In the genomic region with DNA sequence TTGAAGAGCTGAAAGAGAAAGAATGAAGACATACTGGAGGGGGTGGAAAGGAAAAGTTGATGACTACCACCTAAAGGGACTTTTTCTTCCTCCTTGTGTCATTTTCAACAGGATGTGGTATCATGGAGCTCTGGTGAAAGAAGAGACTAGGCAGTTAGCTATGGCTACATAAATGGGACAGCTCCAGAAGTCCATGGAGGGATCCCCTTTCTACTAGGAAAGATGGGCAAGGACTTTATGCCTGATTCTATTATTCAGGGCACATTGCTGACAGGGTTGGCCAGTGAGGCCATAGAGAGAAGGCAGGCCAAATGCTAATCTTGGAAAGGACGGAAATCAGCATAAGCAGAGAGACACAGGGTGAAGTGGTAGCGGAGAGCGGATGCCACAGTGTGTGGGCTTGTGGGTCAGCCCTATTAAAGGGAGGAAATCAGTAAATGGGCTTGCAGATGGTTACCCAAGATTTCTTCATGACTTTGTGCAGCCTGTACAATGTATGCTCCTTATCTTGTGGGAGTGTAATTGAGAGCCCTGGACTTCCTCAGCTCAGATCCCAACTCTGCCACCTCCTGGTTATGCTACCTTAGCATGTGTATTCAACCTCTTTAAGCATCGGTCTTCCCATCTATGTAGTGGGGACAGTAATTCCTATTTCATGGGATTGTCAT, we compare ENCODE assay signal across 8 cellular contexts.
DNase-seq lines count a peak whose midpoint lies in the region; ATAC-seq and TF ChIP-seq lines count a peak whose summit lies in the region.

No MANE protein-coding gene starts in this region.

- 66% methylated on average over 4 of the region's 4 CpGs for WGBS in smooth muscle cell (ENCODE audit: low lambda C conversion rate)

- no peaks in the 10 kb centered on the region for H3K36me3 ChIP-seq in smooth muscle cell (ENCODE audit: low read depth)

- H3K9me3 ChIP-seq in smooth muscle cell (replicated peaks; ENCODE audit: low read depth), result no peaks in the 10 kb centered on the region

- peak overlapping the region; percentile 39 for H3K27ac ChIP-seq in smooth muscle cell (ENCODE audit: low read depth)

- H3K36me3 Mint-ChIP-seq in activated T-helper 2 cell treated with anti-CD3 and anti-CD28 coated beads, Interferon-gamma antibody, Interleukin-2, Interleukin-4, amounts not matched to agents 10 μg/mL and 5 μg/mL and 100 μg/mL, durations not matched to agents 14 hours and 24 hours and 36 hours (ENCODE audit: low read depth), result no peaks in the 10 kb centered on the region

- H4K20me1 ChIP-seq in smooth muscle cell (ENCODE audit: low read depth), result no peaks in the 10 kb centered on the region

- no peak for TF ChIP-seq CTCF in smooth muscle cell (IDR thresholded peaks at IDR 0.05; ENCODE audit: borderline replicate concordance, insufficient read depth, poor library complexity, severe bottlenecking)

- H2AFZ ChIP-seq in smooth muscle cell (ENCODE audit: low read depth), result peak overlapping the region; percentile 52

- H3K4me1 Mint-ChIP-seq in activated T-helper 2 cell treated with anti-CD3 and anti-CD28 coated beads, Interferon-gamma antibody, Interleukin-2, Interleukin-4, amounts not matched to agents 10 μg/mL and 5 μg/mL and 100 μg/mL, durations not matched to agents 14 hours and 24 hours and 36 hours (ENCODE audit: low read depth), result peaks cover 29% of the 10 kb centered on the region

- no peak overlapping the region for H3K9ac ChIP-seq in smooth muscle cell (ENCODE audit: low read depth)

- H3K9me3 Mint-ChIP-seq in activated T-helper 2 cell treated with anti-CD3 and anti-CD28 coated beads, Interferon-gamma antibody, Interleukin-2, Interleukin-4, amounts not matched to agents 10 μg/mL and 5 μg/mL and 100 μg/mL, durations not matched to agents 14 hours and 24 hours and 36 hours, result peaks cover 3% of the 10 kb centered on the region

- H3K4me2 ChIP-seq in smooth muscle cell, result peak overlapping the region; percentile 2

- H3K27me3 ChIP-seq in smooth muscle cell (ENCODE audit: low read depth), result no peaks in the 10 kb centered on the region

- no peaks in the 10 kb centered on the region for H3K4me1 ChIP-seq in smooth muscle cell (ENCODE audit: low read depth)

- no peaks in the 10 kb centered on the region for H3F3A ChIP-seq in smooth muscle cell (ENCODE audit: low read depth)

- H3K79me2 ChIP-seq in smooth muscle cell (ENCODE audit: low read depth), result no peaks in the 10 kb centered on the region

- ATAC-seq in GM18868 (IDR thresholded peaks at IDR 0.05; ENCODE audit: unreplicated experiment) (peak; percentile 30), HG03354 (IDR thresholded peaks at IDR 0.05; ENCODE audit: poor library complexity, severe bottlenecking, unreplicated experiment) (peak; percentile 38)

- H3K4me3 ChIP-seq in smooth muscle cell, result no peak overlapping the region

- H3K27ac Mint-ChIP-seq in activated T-helper 2 cell treated with anti-CD3 and anti-CD28 coated beads, Interferon-gamma antibody, Interleukin-2, Interleukin-4, amounts not matched to agents 10 μg/mL and 5 μg/mL and 100 μg/mL, durations not matched to agents 14 hours and 24 hours and 36 hours, result peak overlapping the region; percentile 91

- intact Hi-C loops in activated T-helper 2 cell treated with anti-CD3 and anti-CD28 coated beads, Interferon-gamma antibody, Interleukin-2, Interleukin-4, amounts not matched to agents 10 μg/mL and 5 μg/mL and 100 μg/mL, durations not matched to agents 14 hours and 24 hours and 36 hours (cut with micrococcal nuclease), result loop anchor here (1.0 to 5.0 kb wide), 7 partner anchors 37 to 316 kb away; no protein-coding TSS in a partner anchor

- peaks cover 2% of the 10 kb centered on the region for H3K27me3 Mint-ChIP-seq in activated T-helper 2 cell treated with anti-CD3 and anti-CD28 coated beads, Interferon-gamma antibody, Interleukin-2, Interleukin-4, amounts not matched to agents 10 μg/mL and 5 μg/mL and 100 μg/mL, durations not matched to agents 14 hours and 24 hours and 36 hours (ENCODE audit: low read depth)

- in situ Hi-C loops in ACHN (cut with HindIII; ENCODE audit: low pct_ligation_motif_present, low pct_unique_long_range_greater_than_20kb, low sequenced_read_pairs), result no loop called here

- H3K4me3 Mint-ChIP-seq in activated T-helper 2 cell treated with anti-CD3 and anti-CD28 coated beads, Interferon-gamma antibody, Interleukin-2, Interleukin-4, amounts not matched to agents 10 μg/mL and 5 μg/mL and 100 μg/mL, durations not matched to agents 14 hours and 24 hours and 36 hours (ENCODE audit: low read depth), result peak overlapping the region; percentile 67

- DNase-seq in ACHN, result peak; percentile 6
- DNase-seq in activated T-helper 2 cell treated with anti-CD3 and anti-CD28 coated beads, Interferon-gamma antibody, Interleukin-2, Interleukin-4, amounts not matched to agents 10 μg/mL and 5 μg/mL and 100 μg/mL, durations not matched to agents 14 hours and 24 hours and 36 hours (ENCODE audit: low spot score), result no peak
- no peak for DNase-seq in smooth muscle cell (lab: John Stamatoyannopoulos, UW; ENCODE audit: unreplicated experiment)
- no peak for DNase-seq in kidney glomerular epithelial cell (lab: John Stamatoyannopoulos, UW)
- DNase-seq in dedifferentiated amniotic fluid mesenchymal stem cell (ENCODE audit: extremely low spot score), result no peak
- no peak for DNase-seq in SHP77 treated with DMSO at 0.1 percent for 48 hours (lab: John Stamatoyannopoulos, UW)
